8 cellular contexts compared by ENCODE assay signal in the genomic region with DNA sequence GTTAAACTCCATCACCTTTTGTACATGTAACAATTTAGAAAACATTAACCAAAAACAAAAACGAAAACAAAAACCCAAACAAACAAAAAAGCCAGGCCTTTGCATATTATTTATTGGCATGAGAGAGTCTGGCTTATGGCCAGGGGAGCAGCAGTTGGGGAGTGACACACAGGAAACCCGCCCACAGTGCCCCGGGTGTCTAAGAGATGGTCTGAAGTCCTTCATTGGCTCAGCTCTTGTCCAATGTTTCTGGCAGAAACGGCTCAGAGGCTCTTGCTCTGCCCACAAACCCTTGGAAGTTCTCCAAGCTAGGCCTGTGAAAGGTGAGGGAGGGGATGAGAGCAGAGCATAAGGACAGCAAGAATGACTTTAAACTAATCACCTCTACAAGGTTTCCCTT.
DNase-seq lines count a peak whose midpoint lies in the region; ATAC-seq, FAIRE-seq and TF ChIP-seq lines count a peak whose summit lies in the region.

No MANE protein-coding gene starts in this region.

- peaks cover 14% of the 10 kb centered on the region for H3K27me3 Mint-ChIP-seq in nephron progenitor cell (ENCODE audit: low read depth, poor library complexity)

- no peak overlapping the region for H3K4me3 ChIP-seq in BE2C (ENCODE audit: low read depth, low read length)

- H3K27me3 ChIP-seq in BE2C, result no peaks in the 10 kb centered on the region

- DNase-seq in BE2C (peak; percentile 38), HK-2 (ENCODE audit: unreplicated experiment) (peak; percentile 39), amniotic epithelial cell (ENCODE audit: low read depth) (peak; percentile 7), NCI-H128 (lab: John Stamatoyannopoulos, UW; ENCODE audit: unreplicated experiment) (no peak), GM12892 (ENCODE audit: insufficient read length) (no peak), nephron progenitor cell (no peak)
- DNase-seq in effector CD4-positive, alpha-beta T cell, result no peak

- H3K9me3 Mint-ChIP-seq in nephron progenitor cell, result peaks cover 4% of the 10 kb centered on the region

- no peak for TF ChIP-seq CTCF in BE2C (IDR thresholded peaks at IDR 0.05; ENCODE audit: low read depth, low read length)
- TF ChIP-seq CTCF in nephron progenitor cell (IDR thresholded peaks at IDR 0.05), result no peak

- no peaks in the 10 kb centered on the region for H3K36me3 ChIP-seq in BE2C

- FAIRE-seq in GM12892 (lab: Jason Lieb, UNC), result no peak

- TF ChIP-seq POLR2A in GM12892 (IDR thresholded peaks at IDR 0.05; ENCODE audit: low read depth, low read length), result no peak

- no peak overlapping the region for H3K27ac Mint-ChIP-seq in nephron progenitor cell

- no peak overlapping the region for H3K4me3 Mint-ChIP-seq in nephron progenitor cell

- no peaks in the 10 kb centered on the region for H3K9me3 ChIP-seq in BE2C

- H3K4me1 Mint-ChIP-seq in nephron progenitor cell, result peaks cover 53% of the 10 kb centered on the region

- no peaks in the 10 kb centered on the region for H3K36me3 Mint-ChIP-seq in nephron progenitor cell (ENCODE audit: low read depth)

- 0 out of 2 replicates have a peak, but pooled peaks cover 3% of the 10 kb centered on the region for H3K4me1 ChIP-seq in BE2C

- peak; percentile 59 for ATAC-seq in GM19351 (IDR thresholded peaks at IDR 0.05; ENCODE audit: unreplicated experiment)

Comparison
In these comparisons a context has a peak if more than half of its experiments do, and no peak if none do; other contexts are left out.
1. DNase-seq: peak in BE2C (single experiment), HK-2 (single experiment) and amniotic epithelial cell (single experiment); none in NCI-H128 (single experiment), GM12892 (single experiment), effector CD4-positive, alpha-beta T cell (single experiment) and nephron progenitor cell (single experiment).